8 cellular contexts compared by ENCODE assay signal in the genomic region with DNA sequence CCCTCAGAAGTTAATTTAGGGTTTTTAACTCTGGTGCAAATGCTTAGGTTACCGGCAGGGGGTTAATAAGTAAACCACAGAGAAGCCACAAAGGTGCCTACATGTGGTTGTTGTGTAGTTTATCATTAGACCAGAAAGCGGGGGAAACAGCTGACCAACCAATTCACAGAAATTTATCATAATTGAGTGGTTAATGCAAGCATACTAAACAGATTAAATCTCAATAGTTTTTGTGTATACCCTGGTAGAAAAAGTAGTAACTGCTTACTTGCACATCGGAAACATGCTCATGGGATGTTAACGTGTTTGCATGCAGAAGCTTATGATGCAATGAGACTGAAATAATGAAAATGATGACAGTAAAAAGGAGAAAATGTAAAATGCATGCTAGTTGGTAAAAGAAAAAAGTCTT.
DNase-seq lines count a peak whose midpoint lies in the region; ATAC-seq and TF ChIP-seq lines count a peak whose summit lies in the region.

No MANE protein-coding gene starts in this region.

- no peaks in the 10 kb centered on the region for H3K9me3 ChIP-seq in fibroblast of lung (ENCODE audit: control insufficient read depth, insufficient read depth, low read depth, low read length)

- H3K27me3 ChIP-seq in fibroblast of lung (ENCODE audit: control insufficient read depth, insufficient read depth, low read length), result no peaks in the 10 kb centered on the region

- H2AFZ ChIP-seq in fibroblast of lung (ENCODE audit: low read length), result no peak overlapping the region

- intact Hi-C loops in Right ventricle myocardium superior (cut with DNase I), result no loop called here

- H4K20me1 ChIP-seq in fibroblast of lung (ENCODE audit: control insufficient read depth, extremely low read depth, insufficient read depth, low read length), result no peaks in the 10 kb centered on the region

- H3K4me2 ChIP-seq in fibroblast of lung (ENCODE audit: extremely low read depth, insufficient read depth, low read length), result no peak overlapping the region

- ATAC-seq in GM21526 (IDR thresholded peaks at IDR 0.05; ENCODE audit: low FRiP score, unreplicated experiment) (peak; percentile 79), HG03521 (IDR thresholded peaks at IDR 0.05; ENCODE audit: unreplicated experiment) (peak; percentile 91), Right ventricle myocardium superior (ENCODE audit: poor library complexity) (no peak)

- TF ChIP-seq CTCF in GM10248 (IDR thresholded peaks at IDR 0.05; ENCODE audit: control extremely low read depth, extremely low read depth, low read depth, missing control alignments), result no peak
- TF ChIP-seq CTCF in fibroblast of lung (conservative IDR thresholded peaks at IDR 0.05 in 1 of 2, IDR thresholded peaks at IDR 0.05 in 1 of 2; ENCODE audit: low read depth in 1 of 2, low read length in 2 of 2), result peak in 1 of 2 donors; percentile 27

- POLR2A ChIA-PET in GM10248 (lab: Yijun Ruan, JAX), result no interaction called here

- H3K27ac ChIP-seq in fibroblast of lung (ENCODE audit: insufficient read depth, low read length), result no peak overlapping the region

- H3K9ac ChIP-seq in fibroblast of lung (ENCODE audit: insufficient read depth, low read length), result no peak overlapping the region

- H3K79me2 ChIP-seq in fibroblast of lung (ENCODE audit: control insufficient read depth, insufficient read depth, low read length), result no peaks in the 10 kb centered on the region

- DNase-seq in GM10248 (ENCODE audit: extremely low spot score), result peak; percentile 39
- peak; percentile 29 to 72 for DNase-seq in fibroblast of lung (ENCODE audit: low read depth in 2 of 2)
- no peak for DNase-seq in foreskin melanocyte
- DNase-seq in stimulated activated CD4-positive, alpha-beta T cell treated with anti-CD3 and anti-CD28 coated beads, Interleukin-1b, Interleukin-23, amount 100 ng/mL, for 48 hours, result no peak
- DNase-seq in UCSD-AML1 (lab: John Stamatoyannopoulos, UW; ENCODE audit: unreplicated experiment), result no peak
- DNase-seq in Right ventricle myocardium superior, result no peak

- no peaks in the 10 kb centered on the region for H3K36me3 ChIP-seq in fibroblast of lung (ENCODE audit: control insufficient read depth, insufficient read depth, low read length)

- no peak overlapping the region for H3K4me3 ChIP-seq in fibroblast of lung (replicated peaks in 1 of 4; ENCODE audit: control extremely low read depth in 1 of 4, insufficient read depth in 1 of 4, low read depth in 3 of 4, low read length in 4 of 4)

- H3K4me1 ChIP-seq in fibroblast of lung (ENCODE audit: control insufficient read depth, extremely low read depth, insufficient read depth, low read length), result peaks cover 5% of the 10 kb centered on the region

- CTCF ChIA-PET in GM10248 (lab: Yijun Ruan, JAX), result no interaction called here

Comparison
In these comparisons a context has a peak if more than half of its experiments do, and no peak if none do; other contexts are left out.
1. DNase-seq: peak in GM10248 (single experiment) and fibroblast of lung (2 of 2); none in foreskin melanocyte (single experiment), stimulated activated CD4-positive, alpha-beta T cell treated with anti-CD3 and anti-CD28 coated beads, Interleukin-1b, Interleukin-23, amount 100 ng/mL, for 48 hours (single experiment), UCSD-AML1 (single experiment) and Right ventricle myocardium superior (single experiment).